ENCODE assay signal across 1 cellular context in the genomic region with DNA sequence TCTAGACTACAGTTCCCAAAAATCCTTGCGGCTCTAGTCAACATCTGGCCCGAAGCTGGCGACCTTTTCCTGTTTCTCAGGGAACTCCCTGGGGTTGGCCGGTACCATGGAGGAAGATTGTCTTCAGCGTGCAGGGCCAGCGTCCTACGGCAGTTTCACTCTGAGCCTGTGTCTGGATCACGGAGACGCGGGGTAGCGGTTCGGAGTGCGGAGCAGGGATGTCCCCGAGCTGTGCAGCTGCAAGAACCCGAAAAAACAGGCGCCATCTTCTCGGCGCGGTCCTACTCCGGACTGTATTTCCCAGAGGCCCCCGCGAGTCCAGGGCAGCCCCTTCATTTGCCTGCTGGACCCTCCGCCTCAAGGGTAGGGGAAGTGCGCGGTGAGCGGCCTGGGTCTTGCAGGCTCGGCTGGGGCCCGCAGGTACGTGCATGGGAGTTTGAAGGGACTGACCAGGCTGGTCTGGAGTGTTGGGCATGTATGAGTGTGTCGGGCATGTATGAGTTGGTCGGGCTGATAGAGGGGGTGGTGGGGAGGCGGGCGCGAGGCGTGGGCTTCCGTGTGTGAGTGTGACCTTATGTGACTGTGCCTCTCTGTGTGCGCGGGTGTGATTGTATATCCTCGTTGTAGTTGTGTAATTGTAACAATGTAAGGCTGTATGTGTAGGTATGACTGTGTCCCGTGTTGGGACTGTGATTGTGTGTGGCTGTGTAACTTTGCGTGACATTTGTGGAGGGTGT.
A peak's percentile ranks its signal among the peaks of the same experiment; 100 is the strongest.
TF ChIP-seq lines count a peak whose summit lies in the region.

A gene (plus strand): TSS at position 360 of the 737 bp plus-strand sequence. CDS start 12,240 bp downstream, outside the sequence.

TF ChIP-seq in HepG2, 621 proteins besides CTCF, POLR2A, EP300 and RAD21 (continued from another document and continues in another):
- TF ChIP-seq, protein P1, sequence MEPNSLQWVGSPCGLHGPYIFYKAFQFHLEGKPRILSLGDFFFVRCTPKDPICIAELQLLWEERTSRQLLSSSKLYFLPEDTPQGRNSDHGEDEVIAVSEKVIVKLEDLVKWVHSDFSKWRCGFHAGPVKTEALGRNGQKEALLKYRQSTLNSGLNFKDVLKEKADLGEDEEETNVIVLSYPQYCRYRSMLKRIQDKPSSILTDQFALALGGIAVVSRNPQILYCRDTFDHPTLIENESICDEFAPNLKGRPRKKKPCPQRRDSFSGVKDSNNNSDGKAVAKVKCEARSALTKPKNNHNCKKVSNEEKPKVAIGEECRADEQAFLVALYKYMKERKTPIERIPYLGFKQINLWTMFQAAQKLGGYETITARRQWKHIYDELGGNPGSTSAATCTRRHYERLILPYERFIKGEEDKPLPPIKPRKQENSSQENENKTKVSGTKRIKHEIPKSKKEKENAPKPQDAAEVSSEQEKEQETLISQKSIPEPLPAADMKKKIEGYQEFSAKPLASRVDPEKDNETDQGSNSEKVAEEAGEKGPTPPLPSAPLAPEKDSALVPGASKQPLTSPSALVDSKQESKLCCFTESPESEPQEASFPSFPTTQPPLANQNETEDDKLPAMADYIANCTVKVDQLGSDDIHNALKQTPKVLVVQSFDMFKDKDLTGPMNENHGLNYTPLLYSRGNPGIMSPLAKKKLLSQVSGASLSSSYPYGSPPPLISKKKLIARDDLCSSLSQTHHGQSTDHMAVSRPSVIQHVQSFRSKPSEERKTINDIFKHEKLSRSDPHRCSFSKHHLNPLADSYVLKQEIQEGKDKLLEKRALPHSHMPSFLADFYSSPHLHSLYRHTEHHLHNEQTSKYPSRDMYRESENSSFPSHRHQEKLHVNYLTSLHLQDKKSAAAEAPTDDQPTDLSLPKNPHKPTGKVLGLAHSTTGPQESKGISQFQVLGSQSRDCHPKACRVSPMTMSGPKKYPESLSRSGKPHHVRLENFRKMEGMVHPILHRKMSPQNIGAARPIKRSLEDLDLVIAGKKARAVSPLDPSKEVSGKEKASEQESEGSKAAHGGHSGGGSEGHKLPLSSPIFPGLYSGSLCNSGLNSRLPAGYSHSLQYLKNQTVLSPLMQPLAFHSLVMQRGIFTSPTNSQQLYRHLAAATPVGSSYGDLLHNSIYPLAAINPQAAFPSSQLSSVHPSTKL (CRISPR knock-in tag; IDR thresholded peaks at IDR 0.05), result no peak
- TF ChIP-seq, protein P2, sequence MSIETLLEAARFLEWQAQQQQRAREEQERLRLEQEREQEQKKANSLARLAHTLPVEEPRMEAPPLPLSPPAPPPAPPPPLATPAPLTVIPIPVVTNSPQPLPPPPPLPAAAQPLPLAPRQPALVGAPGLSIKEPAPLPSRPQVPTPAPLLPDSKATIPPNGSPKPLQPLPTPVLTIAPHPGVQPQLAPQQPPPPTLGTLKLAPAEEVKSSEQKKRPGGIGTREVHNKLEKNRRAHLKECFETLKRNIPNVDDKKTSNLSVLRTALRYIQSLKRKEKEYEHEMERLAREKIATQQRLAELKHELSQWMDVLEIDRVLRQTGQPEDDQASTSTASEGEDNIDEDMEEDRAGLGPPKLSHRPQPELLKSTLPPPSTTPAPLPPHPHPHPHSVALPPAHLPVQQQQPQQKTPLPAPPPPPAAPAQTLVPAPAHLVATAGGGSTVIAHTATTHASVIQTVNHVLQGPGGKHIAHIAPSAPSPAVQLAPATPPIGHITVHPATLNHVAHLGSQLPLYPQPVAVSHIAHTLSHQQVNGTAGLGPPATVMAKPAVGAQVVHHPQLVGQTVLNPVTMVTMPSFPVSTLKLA (IDR thresholded peaks at IDR 0.05), result no peak
- no peak for TF ChIP-seq MAFG (CRISPR knock-in tag; IDR thresholded peaks at IDR 0.05)
- TF ChIP-seq, protein P3, sequence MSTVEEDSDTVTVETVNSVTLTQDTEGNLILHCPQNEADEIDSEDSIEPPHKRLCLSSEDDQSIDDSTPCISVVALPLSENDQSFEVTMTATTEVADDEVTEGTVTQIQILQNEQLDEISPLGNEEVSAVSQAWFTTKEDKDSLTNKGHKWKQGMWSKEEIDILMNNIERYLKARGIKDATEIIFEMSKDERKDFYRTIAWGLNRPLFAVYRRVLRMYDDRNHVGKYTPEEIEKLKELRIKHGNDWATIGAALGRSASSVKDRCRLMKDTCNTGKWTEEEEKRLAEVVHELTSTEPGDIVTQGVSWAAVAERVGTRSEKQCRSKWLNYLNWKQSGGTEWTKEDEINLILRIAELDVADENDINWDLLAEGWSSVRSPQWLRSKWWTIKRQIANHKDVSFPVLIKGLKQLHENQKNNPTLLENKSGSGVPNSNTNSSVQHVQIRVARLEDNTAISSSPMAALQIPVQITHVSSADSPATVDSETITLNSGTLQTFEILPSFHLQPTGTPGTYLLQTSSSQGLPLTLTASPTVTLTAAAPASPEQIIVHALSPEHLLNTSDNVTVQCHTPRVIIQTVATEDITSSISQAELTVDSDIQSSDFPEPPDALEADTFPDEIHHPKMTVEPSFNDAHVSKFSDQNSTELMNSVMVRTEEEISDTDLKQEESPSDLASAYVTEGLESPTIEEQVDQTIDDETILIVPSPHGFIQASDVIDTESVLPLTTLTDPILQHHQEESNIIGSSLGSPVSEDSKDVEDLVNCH (CRISPR knock-in tag; IDR thresholded peaks at IDR 0.05), result no peak
- TF ChIP-seq, protein P4, sequence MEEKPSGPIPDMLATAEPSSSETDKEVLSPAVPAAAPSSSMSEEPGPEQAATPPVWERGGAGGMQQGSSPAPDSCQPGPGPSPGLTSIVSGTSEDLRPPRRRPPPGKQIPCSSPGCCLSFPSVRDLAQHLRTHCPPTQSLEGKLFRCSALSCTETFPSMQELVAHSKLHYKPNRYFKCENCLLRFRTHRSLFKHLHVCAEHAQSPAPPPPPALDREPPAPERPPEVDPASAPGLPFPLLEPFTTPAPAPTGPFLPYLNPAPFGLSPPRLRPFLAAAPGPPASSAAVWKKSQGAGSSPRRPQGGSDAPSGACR (CRISPR knock-in tag; IDR thresholded peaks at IDR 0.05), result 0 out of 2 replicates have a peak, but pooled peaks have one; percentile 71
- no peak for TF ChIP-seq NBN (conservative IDR thresholded peaks at IDR 0.05)
- TF ChIP-seq, protein P5, sequence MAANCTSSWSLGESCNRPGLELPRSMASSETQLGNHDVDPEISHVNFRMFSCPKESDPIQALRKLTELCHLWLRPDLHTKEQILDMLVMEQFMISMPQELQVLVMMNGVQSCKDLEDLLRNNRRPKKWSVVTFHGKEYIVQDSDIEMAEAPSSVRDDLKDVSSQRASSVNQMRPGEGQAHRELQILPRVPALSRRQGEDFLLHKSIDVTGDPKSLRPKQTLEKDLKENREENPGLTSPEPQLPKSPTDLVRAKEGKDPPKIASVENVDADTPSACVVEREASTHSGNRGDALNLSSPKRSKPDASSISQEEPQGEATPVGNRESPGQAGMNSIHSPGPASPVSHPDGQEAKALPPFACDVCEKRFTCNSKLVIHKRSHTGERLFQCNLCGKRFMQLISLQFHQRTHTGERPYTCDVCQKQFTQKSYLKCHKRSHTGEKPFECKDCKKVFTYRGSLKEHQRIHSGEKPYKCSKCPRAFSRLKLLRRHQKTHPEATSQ (CRISPR knock-in tag; IDR thresholded peaks at IDR 0.05; ENCODE audit: borderline replicate concordance), result 0 out of 2 replicates have a peak, but pooled peaks have one; percentile 33
- peak; percentile 93 for TF ChIP-seq YY1 (IDR thresholded peaks at IDR 0.05; ENCODE audit: insufficient read depth, insufficient replicate concordance, low read depth, low read length)
- TF ChIP-seq, protein P6, sequence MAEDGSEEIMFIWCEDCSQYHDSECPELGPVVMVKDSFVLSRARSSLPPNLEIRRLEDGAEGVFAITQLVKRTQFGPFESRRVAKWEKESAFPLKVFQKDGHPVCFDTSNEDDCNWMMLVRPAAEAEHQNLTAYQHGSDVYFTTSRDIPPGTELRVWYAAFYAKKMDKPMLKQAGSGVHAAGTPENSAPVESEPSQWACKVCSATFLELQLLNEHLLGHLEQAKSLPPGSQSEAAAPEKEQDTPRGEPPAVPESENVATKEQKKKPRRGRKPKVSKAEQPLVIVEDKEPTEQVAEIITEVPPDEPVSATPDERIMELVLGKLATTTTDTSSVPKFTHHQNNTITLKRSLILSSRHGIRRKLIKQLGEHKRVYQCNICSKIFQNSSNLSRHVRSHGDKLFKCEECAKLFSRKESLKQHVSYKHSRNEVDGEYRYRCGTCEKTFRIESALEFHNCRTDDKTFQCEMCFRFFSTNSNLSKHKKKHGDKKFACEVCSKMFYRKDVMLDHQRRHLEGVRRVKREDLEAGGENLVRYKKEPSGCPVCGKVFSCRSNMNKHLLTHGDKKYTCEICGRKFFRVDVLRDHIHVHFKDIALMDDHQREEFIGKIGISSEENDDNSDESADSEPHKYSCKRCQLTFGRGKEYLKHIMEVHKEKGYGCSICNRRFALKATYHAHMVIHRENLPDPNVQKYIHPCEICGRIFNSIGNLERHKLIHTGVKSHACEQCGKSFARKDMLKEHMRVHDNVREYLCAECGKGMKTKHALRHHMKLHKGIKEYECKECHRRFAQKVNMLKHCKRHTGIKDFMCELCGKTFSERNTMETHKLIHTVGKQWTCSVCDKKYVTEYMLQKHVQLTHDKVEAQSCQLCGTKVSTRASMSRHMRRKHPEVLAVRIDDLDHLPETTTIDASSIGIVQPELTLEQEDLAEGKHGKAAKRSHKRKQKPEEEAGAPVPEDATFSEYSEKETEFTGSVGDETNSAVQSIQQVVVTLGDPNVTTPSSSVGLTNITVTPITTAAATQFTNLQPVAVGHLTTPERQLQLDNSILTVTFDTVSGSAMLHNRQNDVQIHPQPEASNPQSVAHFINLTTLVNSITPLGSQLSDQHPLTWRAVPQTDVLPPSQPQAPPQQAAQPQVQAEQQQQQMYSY (CRISPR knock-in tag; IDR thresholded peaks at IDR 0.05), result no peak
- TF ChIP-seq, protein P7, sequence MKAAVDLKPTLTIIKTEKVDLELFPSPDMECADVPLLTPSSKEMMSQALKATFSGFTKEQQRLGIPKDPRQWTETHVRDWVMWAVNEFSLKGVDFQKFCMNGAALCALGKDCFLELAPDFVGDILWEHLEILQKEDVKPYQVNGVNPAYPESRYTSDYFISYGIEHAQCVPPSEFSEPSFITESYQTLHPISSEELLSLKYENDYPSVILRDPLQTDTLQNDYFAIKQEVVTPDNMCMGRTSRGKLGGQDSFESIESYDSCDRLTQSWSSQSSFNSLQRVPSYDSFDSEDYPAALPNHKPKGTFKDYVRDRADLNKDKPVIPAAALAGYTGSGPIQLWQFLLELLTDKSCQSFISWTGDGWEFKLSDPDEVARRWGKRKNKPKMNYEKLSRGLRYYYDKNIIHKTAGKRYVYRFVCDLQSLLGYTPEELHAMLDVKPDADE (CRISPR knock-in tag; IDR thresholded peaks at IDR 0.05), result no peak
- TF ChIP-seq, protein P8, sequence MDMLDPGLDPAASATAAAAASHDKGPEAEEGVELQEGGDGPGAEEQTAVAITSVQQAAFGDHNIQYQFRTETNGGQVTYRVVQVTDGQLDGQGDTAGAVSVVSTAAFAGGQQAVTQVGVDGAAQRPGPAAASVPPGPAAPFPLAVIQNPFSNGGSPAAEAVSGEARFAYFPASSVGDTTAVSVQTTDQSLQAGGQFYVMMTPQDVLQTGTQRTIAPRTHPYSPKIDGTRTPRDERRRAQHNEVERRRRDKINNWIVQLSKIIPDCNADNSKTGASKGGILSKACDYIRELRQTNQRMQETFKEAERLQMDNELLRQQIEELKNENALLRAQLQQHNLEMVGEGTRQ (IDR thresholded peaks at IDR 0.05; ENCODE audit: low read depth, low read length), result no peak
- TF ChIP-seq, protein P8 (CRISPR knock-in tag; IDR thresholded peaks at IDR 0.05; ENCODE audit: borderline replicate concordance), result no peak
- TF ChIP-seq, protein P9, sequence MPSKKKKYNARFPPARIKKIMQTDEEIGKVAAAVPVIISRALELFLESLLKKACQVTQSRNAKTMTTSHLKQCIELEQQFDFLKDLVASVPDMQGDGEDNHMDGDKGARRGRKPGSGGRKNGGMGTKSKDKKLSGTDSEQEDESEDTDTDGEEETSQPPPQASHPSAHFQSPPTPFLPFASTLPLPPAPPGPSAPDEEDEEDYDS (CRISPR knock-in tag; IDR thresholded peaks at IDR 0.05), result peak; percentile 70
- TF ChIP-seq KDM5A (IDR thresholded peaks at IDR 0.05; ENCODE audit: borderline replicate concordance, low read length), result peak; percentile 98
- TF ChIP-seq, protein P10, sequence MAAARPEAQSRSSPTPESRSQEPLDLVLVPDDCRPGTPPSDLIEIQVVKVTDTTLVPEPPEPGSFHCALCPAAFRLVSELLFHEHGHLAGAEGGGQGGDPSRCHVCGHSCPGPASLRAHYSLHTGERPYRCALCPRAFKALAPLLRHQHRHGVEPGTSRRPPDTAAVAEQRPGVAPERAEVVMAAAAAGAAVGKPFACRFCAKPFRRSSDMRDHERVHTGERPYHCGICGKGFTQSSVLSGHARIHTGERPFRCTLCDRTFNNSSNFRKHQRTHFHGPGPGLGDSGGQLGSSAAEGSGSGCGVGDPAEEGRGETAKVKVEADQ (CRISPR knock-in tag; IDR thresholded peaks at IDR 0.05; ENCODE audit: borderline replicate concordance), result 0 out of 2 replicates have a peak, but pooled peaks have one; percentile 69
- peak; percentile 98 for TF ChIP-seq SRSF1 (optimal IDR thresholded peaks at IDR 0.05; ENCODE audit: low read depth, low read length)
- TF ChIP-seq ZKSCAN1 (IDR thresholded peaks at IDR 0.05; ENCODE audit: low read length), result no peak
- TF ChIP-seq ZBTB38 (CRISPR knock-in tag; IDR thresholded peaks at IDR 0.05), result peak; percentile 46; the same call in 1 of the 2 replicates
- TF ChIP-seq FOSL1 (CRISPR knock-in tag; IDR thresholded peaks at IDR 0.05; ENCODE audit: borderline replicate concordance), result peak; percentile 7; the same call in 1 of the 2 replicates
- TF ChIP-seq ZNF839 (CRISPR knock-in tag; IDR thresholded peaks at IDR 0.05; ENCODE audit: borderline replicate concordance), result peak; percentile 90; the same call in 1 of the 2 replicates
- TF ChIP-seq DNMT1 (CRISPR knock-in tag; IDR thresholded peaks at IDR 0.05), result peak; percentile 28; the same call in 1 of the 2 replicates
- no peak for TF ChIP-seq HOXD1 (CRISPR knock-in tag; IDR thresholded peaks at IDR 0.05)
- TF ChIP-seq DPF2 (CRISPR knock-in tag; IDR thresholded peaks at IDR 0.05; ENCODE audit: borderline replicate concordance, low read depth), result no peak
- TF ChIP-seq, protein P11, sequence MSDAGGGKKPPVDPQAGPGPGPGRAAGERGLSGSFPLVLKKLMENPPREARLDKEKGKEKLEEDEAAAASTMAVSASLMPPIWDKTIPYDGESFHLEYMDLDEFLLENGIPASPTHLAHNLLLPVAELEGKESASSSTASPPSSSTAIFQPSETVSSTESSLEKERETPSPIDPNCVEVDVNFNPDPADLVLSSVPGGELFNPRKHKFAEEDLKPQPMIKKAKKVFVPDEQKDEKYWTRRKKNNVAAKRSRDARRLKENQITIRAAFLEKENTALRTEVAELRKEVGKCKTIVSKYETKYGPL (CRISPR knock-in tag; IDR thresholded peaks at IDR 0.05), result no peak
- TF ChIP-seq, protein P12, sequence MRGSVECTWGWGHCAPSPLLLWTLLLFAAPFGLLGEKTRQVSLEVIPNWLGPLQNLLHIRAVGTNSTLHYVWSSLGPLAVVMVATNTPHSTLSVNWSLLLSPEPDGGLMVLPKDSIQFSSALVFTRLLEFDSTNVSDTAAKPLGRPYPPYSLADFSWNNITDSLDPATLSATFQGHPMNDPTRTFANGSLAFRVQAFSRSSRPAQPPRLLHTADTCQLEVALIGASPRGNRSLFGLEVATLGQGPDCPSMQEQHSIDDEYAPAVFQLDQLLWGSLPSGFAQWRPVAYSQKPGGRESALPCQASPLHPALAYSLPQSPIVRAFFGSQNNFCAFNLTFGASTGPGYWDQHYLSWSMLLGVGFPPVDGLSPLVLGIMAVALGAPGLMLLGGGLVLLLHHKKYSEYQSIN (CRISPR knock-in tag; IDR thresholded peaks at IDR 0.05; ENCODE audit: borderline replicate concordance), result no peak
- TF ChIP-seq ESRRA (CRISPR knock-in tag; IDR thresholded peaks at IDR 0.05; ENCODE audit: low read depth), result 0 out of 2 replicates have a peak, but pooled peaks have one; percentile 64
